In the genomic region with DNA sequence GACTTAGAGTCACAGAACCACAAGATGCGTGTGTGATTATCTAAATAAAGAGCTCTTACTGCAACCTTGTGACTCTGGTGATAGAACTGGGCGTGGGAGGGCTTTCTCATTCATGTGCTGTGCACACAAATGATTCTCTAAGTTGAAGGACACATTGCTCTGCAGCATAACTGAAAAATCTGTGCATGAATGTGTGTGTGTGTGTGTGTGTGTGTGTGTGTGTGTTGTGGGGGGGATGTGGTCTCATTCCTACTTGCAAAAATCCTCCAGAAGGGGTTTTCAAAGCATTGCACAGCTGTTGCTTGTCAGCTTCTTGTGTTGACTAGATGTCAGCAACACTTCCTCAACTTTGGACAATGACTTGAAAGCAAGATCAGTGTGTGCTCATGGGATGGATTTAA, we compare ENCODE assay signal across 11 cellular contexts. TPM values are rescaled to one million over a fixed set of nuclear protein-coding genes. Genes with fewer than 3 reads are reported as not detected.
DNase-seq lines count a peak whose midpoint lies in the region; ATAC-seq, FAIRE-seq and TF ChIP-seq lines count a peak whose summit lies in the region.
"Had no signal": no experiment of that assay in that cellular context is flagged by ENCODE, and none has a peak within 500 bp of the region (broad histone marks: within the 10 kb centered on the region; RNA-seq: fewer than 3 reads in every experiment).

No MANE protein-coding gene starts in this region.

- peak overlapping the region; percentile 79 to 97 (median 92) for H3K4me2 ChIP-seq in BLaER1 treated with 17β-estradiol and CSF1 and Interleukin-3, amounts not matched to agents 10 nM and 100 nM

- H3K4me1 ChIP-seq in BLaER1 treated with 17β-estradiol and CSF1 and Interleukin-3, amounts not matched to agents 10 nM and 100 nM: peaks cover 72 to 93% (median 86%) of the 10 kb centered on the region in 10 experiments
- H3K4me1 ChIP-seq in SJSA1 (replicated peaks) (peaks cover 51% of the 10 kb centered on the region), heart left ventricle (peaks cover 8 to 88% (median 72%) of the 10 kb centered on the region in 12 donors), small intestine (ENCODE audit: control insufficient read depth in 2 of 2, insufficient read depth in 1 of 2, low read depth in 1 of 2, low read length in 1 of 2) (peaks cover 0 to 35% of the 10 kb centered on the region in 2 donors)

- no peak overlapping the region for H3K9ac ChIP-seq in BLaER1 treated with 17β-estradiol and CSF1 and Interleukin-3, amounts not matched to agents 10 nM and 100 nM

- H3K4me3 ChIP-seq in BLaER1 treated with 17β-estradiol and CSF1 and Interleukin-3, amounts not matched to agents 10 nM and 100 nM: no peak overlapping the region
- H3K4me3 ChIP-seq in SJSA1 (no peak overlapping the region), heart left ventricle (no peak overlapping the region), small intestine (ENCODE audit: low read depth in 1 of 2, low read length in 2 of 2) (no peak overlapping the region)

- H4K20me1 ChIP-seq in BLaER1 treated with 17β-estradiol and CSF1 and Interleukin-3, amounts not matched to agents 10 nM and 100 nM: peaks cover 46 to 95% (median 82%) of the 10 kb centered on the region in 11 experiments; a peak in 21 of 22 replicates

- TF ChIP-seq POLR2A in heart left ventricle (IDR thresholded peaks at IDR 0.05): no peak

- DNase-seq in SJSA1 (ENCODE audit: low read depth in 1 of 2, low spot score in 2 of 2) (no peak), heart left ventricle (no peak), small intestine (no peak), urothelium cell line (ENCODE audit: low spot score) (no peak), caudate nucleus (lab: John Stamatoyannopoulos, UW) (no peak)
- no peak for DNase-seq in activated CD4-positive, CD25-positive, alpha-beta regulatory T cell treated with anti-CD3 and anti-CD28 coated beads, Interleukin-2, amount 50 U/mL, for 72 hours
- DNase-seq: activated naive CD8-positive, alpha-beta T cell treated with anti-CD3 and anti-CD28 coated beads for 36 hours; nephron progenitor cell; T-helper 9 cell had no signal

- TF ChIP-seq CTCF in heart left ventricle (IDR thresholded peaks at IDR 0.05): no peak

- peak overlapping the region in 7 of 11 experiments; percentile 28 to 75 (median 68); a peak in 13 of 22 replicates for H3K27ac ChIP-seq in BLaER1 treated with 17β-estradiol and CSF1 and Interleukin-3, amounts not matched to agents 10 nM and 100 nM
- H3K27ac ChIP-seq in SJSA1 (peak overlapping the region; percentile 70), heart left ventricle (peak overlapping the region in 10 of 12 donors; percentile 20 to 62 (median 48)), small intestine (ENCODE audit: low read depth in 1 of 2, low read length in 1 of 2) (no peak overlapping the region), caudate nucleus (ENCODE audit: low read depth, low read length) (no peak overlapping the region)

- no peak for FAIRE-seq in small intestine (lab: Jason Lieb, UNC)
- no peak for FAIRE-seq in urothelium cell line (lab: Jason Lieb, UNC)

- H3K9me3 ChIP-seq in BLaER1 treated with 17β-estradiol and CSF1 and Interleukin-3, amounts not matched to agents 10 nM and 100 nM (replicated peaks in 1 of 11): no peaks in the 10 kb centered on the region
- H3K9me3 ChIP-seq in SJSA1 (replicated peaks): no peaks in the 10 kb centered on the region
- no peaks in the 10 kb centered on the region for H3K9me3 ChIP-seq in heart left ventricle
- no peaks in the 10 kb centered on the region for H3K9me3 ChIP-seq in small intestine (ENCODE audit: control insufficient read depth, low read depth)

- H3K27me3 ChIP-seq in BLaER1 treated with 17β-estradiol and CSF1 and Interleukin-3, amounts not matched to agents 10 nM and 100 nM: no peaks in the 10 kb centered on the region
- H3K27me3 ChIP-seq in SJSA1 (replicated peaks): no peaks in the 10 kb centered on the region
- no peaks in the 10 kb centered on the region for H3K27me3 ChIP-seq in heart left ventricle
- no peaks in the 10 kb centered on the region for H3K27me3 ChIP-seq in small intestine (ENCODE audit: control insufficient read depth in 2 of 2, insufficient read depth in 2 of 2, low read length in 2 of 2)

- ATAC-seq in GM21723 (IDR thresholded peaks at IDR 0.05; ENCODE audit: unreplicated experiment) (peak; percentile 33), heart left ventricle (peak in 2 of 4 donors; percentile 19 to 33)

- H3K36me3 ChIP-seq in BLaER1 treated with 17β-estradiol and CSF1 and Interleukin-3, amounts not matched to agents 10 nM and 100 nM: peaks cover 0 to 12% (median 0%) of the 10 kb centered on the region in 11 experiments; a peak in 3 of 22 replicates
- H3K36me3 ChIP-seq in SJSA1 (peaks cover 4% of the 10 kb centered on the region; the same call in 1 of the 2 replicates), heart left ventricle (no peaks in the 10 kb centered on the region), small intestine (ENCODE audit: control insufficient read depth in 2 of 2, insufficient read depth in 2 of 2, low read length in 2 of 2) (no peaks in the 10 kb centered on the region)

- 31 to 44% (median 41%) methylated on average over 2 of the region's 2 CpGs for WGBS in heart left ventricle, 4 donors
- WGBS in small intestine, 3 donors: 50 to 62% (median 54%) methylated on average over 2 of the region's 2 CpGs

- intact Hi-C loops in heart left ventricle (cut with DNase I): no loop called here

RNA-seq across cellular contexts. Expression of gene LRCH1, which starts 22.4 kb away (rescaled TPM):
- 4.3 and 6.3 TPM in 2 replicates for total RNA-seq in SJSA1 (2014; rRNA removed; shearing (Covaris generic))
- 10 to 100 TPM in 8 of 9 donors, 1 to 10 TPM in 1; 9.8 to 20.1 (median 12.9) TPM for total RNA-seq in heart left ventricle
- 1 to 10 TPM; 4.5 to 6.4 TPM for polyA plus RNA-seq in heart left ventricle
- 1 to 10 TPM; 6.9 to 7.1 (median 7.0) TPM for polyA plus RNA-seq in small intestine

Comparison
In these comparisons a context has a peak if more than half of its experiments do, and no peak if none do; other contexts are left out.
1. H3K27ac ChIP-seq: peak in BLaER1 treated with 17β-estradiol and CSF1 and Interleukin-3, amounts not matched to agents 10 nM and 100 nM (7 of 11), SJSA1 (single experiment) and heart left ventricle (10 of 12); none in small intestine (0 of 2) and caudate nucleus (single experiment).